11 cellular contexts compared by ENCODE assay signal in the genomic region with DNA sequence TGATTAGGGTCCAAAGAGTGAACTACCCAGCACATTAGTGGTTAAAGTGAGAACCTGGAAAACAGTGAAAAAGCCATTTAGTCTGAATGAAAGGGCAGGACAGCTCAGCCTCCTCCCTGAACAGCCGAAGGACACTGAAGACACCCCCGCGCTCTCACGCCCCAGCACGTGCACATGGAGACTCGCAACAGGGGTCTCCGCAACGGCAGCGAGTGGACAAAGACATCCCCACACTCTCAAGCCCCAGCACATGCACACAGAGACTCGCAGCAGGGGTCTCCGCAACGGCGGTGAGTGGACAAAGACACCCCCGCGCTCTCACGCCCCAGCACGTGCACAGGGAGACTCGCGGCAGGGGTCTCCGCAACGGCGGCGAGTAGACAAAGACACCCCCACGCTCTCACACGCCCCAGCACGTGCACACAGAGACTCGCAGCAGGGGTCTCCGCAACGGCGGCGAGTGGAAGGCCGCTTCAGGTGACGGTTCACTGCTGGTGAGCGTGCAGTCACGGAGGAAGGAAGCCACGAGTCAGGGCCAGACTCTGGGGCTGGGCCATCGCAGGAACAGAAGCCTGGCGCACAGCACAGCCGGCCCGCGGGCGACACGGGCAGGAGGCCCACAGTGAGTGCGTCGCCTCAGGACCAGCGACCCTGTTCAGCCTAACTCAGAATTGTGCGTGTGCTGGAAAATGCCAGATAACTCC.
"Had no signal": no experiment of that assay in that cellular context is flagged by ENCODE, and none has a peak within 500 bp of the region (broad histone marks: within the 10 kb centered on the region; RNA-seq: fewer than 3 reads in every experiment).

No MANE protein-coding gene starts in this region.

- H3K4me3 ChIP-seq: mucosa of descending colon, thyroid gland, uterus had no signal

- H3K27ac ChIP-seq: thyroid gland, uterus had no signal

- H3K27me3 ChIP-seq: thyroid gland, uterus had no signal

- H3K36me3 ChIP-seq: uterus had no signal

- ATAC-seq: activated CD4-positive, alpha-beta T cell treated with anti-CD3 and anti-CD28 coated beads for 36 hours; mucosa of descending colon; naive thymus-derived CD8-positive, alpha-beta T cell had no signal

- DNase-seq: activated CD4-positive, alpha-beta T cell treated with anti-CD3 and anti-CD28 coated beads for 36 hours; activated naive CD4-positive, alpha-beta T cell treated with Interleukin-2 at 50 U/mL for 16 hours; effector memory CD8-positive, alpha-beta T cell; erythroblast; hypothalamus; stimulated activated CD4-positive, alpha-beta T cell treated with anti-CD3 and anti-CD28 coated beads, Interleukin-4, amount 100 ng/mL, for 4 hours; T1000; thyroid gland; uterus had no signal

- H3K9me3 ChIP-seq: mucosa of descending colon, thyroid gland, uterus had no signal
